In the genomic region with DNA sequence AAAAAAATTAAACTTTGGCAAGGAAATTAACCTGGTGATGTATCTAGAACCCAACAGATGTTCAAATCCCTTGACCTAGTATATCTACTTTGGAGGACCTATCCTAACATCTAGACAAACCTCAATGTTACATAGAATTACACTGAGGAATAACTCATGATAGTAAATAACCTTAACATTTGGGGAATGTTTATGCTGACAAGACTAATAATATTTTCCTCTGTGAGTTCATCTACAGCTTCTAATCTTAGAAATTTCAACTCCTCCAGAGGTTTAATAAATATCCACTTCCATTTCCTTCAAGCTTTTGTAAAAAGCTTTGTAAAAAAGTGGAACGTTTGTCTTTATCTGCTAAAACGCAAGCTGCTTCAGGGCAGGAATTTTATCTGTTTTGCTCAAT, we compare ENCODE assay signal across 27 cellular contexts.
"Had no signal": no experiment of that assay in that cellular context is flagged by ENCODE, and none has a peak within 500 bp of the region (broad histone marks: within the 10 kb centered on the region; RNA-seq: fewer than 3 reads in every experiment).

No MANE protein-coding gene starts in this region.

- H3K9me3 ChIP-seq: MG63, SJSA1 had no signal

- H3K27ac Mint-ChIP-seq: T-helper 1 cell treated with Interleukin-12 subunit alpha and Interleukin-12 subunit beta and Interleukin-4 antibody, amounts not matched to agents 30 μg/mL and 1 μg/mL, for 36 hours; WTC11 had no signal

- ATAC-seq: activated naive CD4-positive, alpha-beta T cell treated with anti-CD3 and anti-CD28 coated beads, Interleukin-2, amount 50 U/mL, for 72 hours; activated T-cell treated with anti-CD3 and anti-CD28 coated beads, Interleukin-2, amount 50 U/mL, for 4 hours; Panc1; Right ventricle myocardium inferior; WTC11 had no signal

- DNase-seq: activated CD4-positive, alpha-beta T cell treated with anti-CD3 and anti-CD28 coated beads for 48 hours; activated CD4-positive, alpha-beta T cell treated with anti-CD3 and anti-CD28 coated beads, Interleukin-2, amount 50 U/mL, for 4 hours; activated CD4-positive, CD25-positive, alpha-beta regulatory T cell treated with anti-CD3 and anti-CD28 coated beads, Interleukin-2, amount 50 U/mL, for 72 hours; activated CD8-positive, alpha-beta memory T cell treated with anti-CD3 and anti-CD28 coated beads for 24 hours; activated effector memory CD4-positive, alpha-beta T cell treated with anti-CD3 and anti-CD28 coated beads, Interleukin-2, amount 50 U/mL, for 16 hours; activated naive CD4-positive, alpha-beta T cell treated with Interleukin-2 at 50 U/mL for 16 hours; activated T-cell treated with anti-CD3 and anti-CD28 coated beads, Interleukin-2, amount 50 U/mL, for 4 hours; brain microvascular endothelial cell; MG63; NCI-H1105 treated with DMSO at 0.1 percent for 48 hours; NCI-H1436 treated with DMSO at 0.1 percent for 48 hours; NCI-H187; NCI-H2081; NCI-H510A treated with DMSO at 0.1 percent for 48 hours; NCI-H69; NK-92 treated with Interleukin-12 subunit alpha and Interleukin-12 subunit beta, amount 100 ng/mL, for 24 hours; OCI-M1; RPMI8226; T-helper 9 cell had no signal

- H3K27me3 ChIP-seq: brain microvascular endothelial cell, cardiac muscle cell, MG63, SJSA1 had no signal

- H3K4me3 ChIP-seq: cardiac muscle cell, MG63, SJSA1 had no signal

- H3K4me3 Mint-ChIP-seq: activated T-cell treated with anti-CD3 and anti-CD28 coated beads, Interleukin-2, amount 50 U/mL, for 4 hours; T-helper 1 cell treated with Interleukin-12 subunit alpha and Interleukin-12 subunit beta and Interleukin-4 antibody, amounts not matched to agents 30 μg/mL and 1 μg/mL, for 36 hours; WTC11 had no signal

- H3K36me3 Mint-ChIP-seq: WTC11 had no signal

- H3K36me3 ChIP-seq: cardiac muscle cell, MG63 had no signal

- H3K9ac ChIP-seq: KMS-11 had no signal

- H3K27ac ChIP-seq: brain microvascular endothelial cell, KMS-11, SJSA1 had no signal

- H3K9me3 Mint-ChIP-seq: activated naive CD4-positive, alpha-beta T cell treated with anti-CD3 and anti-CD28 coated beads, Interleukin-2, amount 50 U/mL, for 72 hours; activated T-cell treated with anti-CD3 and anti-CD28 coated beads, Interleukin-2, amount 50 U/mL, for 4 hours; T-helper 1 cell treated with Interleukin-12 subunit alpha and Interleukin-12 subunit beta and Interleukin-4 antibody, amounts not matched to agents 30 μg/mL and 1 μg/mL, for 36 hours; WTC11 had no signal

- H3K4me2 ChIP-seq: KMS-11 had no signal
